1 cellular context compared by ENCODE assay signal in the genomic region with DNA sequence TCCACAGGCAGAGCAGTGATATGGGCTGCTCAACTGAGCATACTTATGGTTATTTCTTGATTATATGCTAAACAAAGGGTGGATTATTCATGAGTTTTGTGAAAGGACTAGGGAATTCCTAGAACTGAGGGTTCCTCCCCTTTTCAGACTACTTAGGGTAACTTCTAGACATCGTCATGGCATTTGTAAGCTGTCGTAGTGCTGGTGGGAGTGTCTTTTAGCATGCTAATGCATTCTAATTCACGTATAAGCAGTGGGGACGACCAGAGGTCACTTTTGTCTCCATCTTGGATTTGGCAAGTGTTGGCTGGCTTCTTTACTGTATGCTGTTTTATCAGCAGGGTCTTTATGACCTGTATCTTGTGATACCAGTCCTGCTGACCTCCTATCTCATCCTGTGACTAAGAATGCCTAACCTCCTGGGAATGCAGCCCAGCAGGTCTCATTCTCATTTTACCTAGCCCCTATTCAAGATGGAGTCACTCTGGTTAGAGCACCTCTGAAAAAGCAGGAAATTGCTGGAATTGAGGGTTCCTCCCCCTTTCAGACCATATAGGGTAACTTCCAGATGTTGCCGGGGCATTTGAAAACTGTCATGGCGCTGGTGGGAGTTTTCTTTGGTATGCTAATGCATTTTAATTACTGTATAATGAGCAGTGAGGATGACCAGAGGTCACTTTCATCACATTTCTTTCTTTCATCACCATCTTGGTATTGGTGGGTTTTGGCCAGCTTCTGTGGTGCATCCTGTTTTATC.
TF ChIP-seq lines count a peak whose summit lies in the region.

No MANE protein-coding gene starts in this region.

TF ChIP-seq in K562, 482 proteins besides CTCF, POLR2A, EP300 and RAD21 (continued from another document and continues in another):
- TF ChIP-seq FIP1L1 (IDR thresholded peaks at IDR 0.05; ENCODE audit: low read depth, low read length, poor library complexity, severe bottlenecking) (no peak), ZNF133 (CRISPR knock-in tag; IDR thresholded peaks at IDR 0.05) (0 out of 2 replicates have a peak, but pooled peaks have one; percentile 33), TEAD4 (IDR thresholded peaks at IDR 0.05; ENCODE audit: low read length) (0 out of 2 replicates have a peak, but pooled peaks have one; percentile 8), TEAD4 (CRISPR knock-in tag; IDR thresholded peaks at IDR 0.05; ENCODE audit: borderline replicate concordance) (no peak), ERF (CRISPR knock-in tag; IDR thresholded peaks at IDR 0.05) (peak; percentile 68; the same call in 1 of the 2 replicates), ADNP (tag; IDR thresholded peaks at IDR 0.05) (no peak), ZNF175 (CRISPR knock-in tag; IDR thresholded peaks at IDR 0.05; ENCODE audit: low read depth) (peak; percentile 98), MAFG (tag; conservative IDR thresholded peaks at IDR 0.05) (peak; percentile 46; the same call in 1 of the 2 replicates), DMBX1 (CRISPR knock-in tag; IDR thresholded peaks at IDR 0.05; ENCODE audit: borderline replicate concordance) (peak; percentile 97), HMG20A (CRISPR knock-in tag; conservative IDR thresholded peaks at IDR 0.05) (no peak), ZNF79 (CRISPR knock-in tag; IDR thresholded peaks at IDR 0.05; ENCODE audit: low read depth) (peak; percentile 73; the same call in 1 of the 2 replicates), BCL6 (CRISPR knock-in tag; IDR thresholded peaks at IDR 0.05) (peak; percentile 48; the same call in 1 of the 2 replicates), ZBTB7A (IDR thresholded peaks at IDR 0.05; ENCODE audit: borderline replicate concordance, control insufficient read depth, low read depth, low read length) (no peak), ARID1B (IDR thresholded peaks at IDR 0.05) (peak; percentile 41; the same call in 1 of the 2 replicates), ZFPM2 (CRISPR knock-in tag; IDR thresholded peaks at IDR 0.05) (no peak), GATA2 (CRISPR knock-in tag; IDR thresholded peaks at IDR 0.05) (no peak), PHF20 (IDR thresholded peaks at IDR 0.05; ENCODE audit: partially characterized antibody) (no peak), ZNF584 (CRISPR knock-in tag; IDR thresholded peaks at IDR 0.05; ENCODE audit: low read depth) (peak; percentile 93), NR2C1 (IDR thresholded peaks at IDR 0.05) (no peak), NR2C1 (tag; IDR thresholded peaks at IDR 0.05) (peak; percentile 93), CXXC5 (CRISPR knock-in tag; IDR thresholded peaks at IDR 0.05) (peak; percentile 72), TEAD1 (CRISPR knock-in tag; IDR thresholded peaks at IDR 0.05) (peak in 1 of 2 experiments; percentile 95; a peak in 2 of 4 replicates), HOXB6 (CRISPR knock-in tag; IDR thresholded peaks at IDR 0.05; ENCODE audit: borderline replicate concordance) (no peak)
- TF ChIP-seq, protein P1, sequence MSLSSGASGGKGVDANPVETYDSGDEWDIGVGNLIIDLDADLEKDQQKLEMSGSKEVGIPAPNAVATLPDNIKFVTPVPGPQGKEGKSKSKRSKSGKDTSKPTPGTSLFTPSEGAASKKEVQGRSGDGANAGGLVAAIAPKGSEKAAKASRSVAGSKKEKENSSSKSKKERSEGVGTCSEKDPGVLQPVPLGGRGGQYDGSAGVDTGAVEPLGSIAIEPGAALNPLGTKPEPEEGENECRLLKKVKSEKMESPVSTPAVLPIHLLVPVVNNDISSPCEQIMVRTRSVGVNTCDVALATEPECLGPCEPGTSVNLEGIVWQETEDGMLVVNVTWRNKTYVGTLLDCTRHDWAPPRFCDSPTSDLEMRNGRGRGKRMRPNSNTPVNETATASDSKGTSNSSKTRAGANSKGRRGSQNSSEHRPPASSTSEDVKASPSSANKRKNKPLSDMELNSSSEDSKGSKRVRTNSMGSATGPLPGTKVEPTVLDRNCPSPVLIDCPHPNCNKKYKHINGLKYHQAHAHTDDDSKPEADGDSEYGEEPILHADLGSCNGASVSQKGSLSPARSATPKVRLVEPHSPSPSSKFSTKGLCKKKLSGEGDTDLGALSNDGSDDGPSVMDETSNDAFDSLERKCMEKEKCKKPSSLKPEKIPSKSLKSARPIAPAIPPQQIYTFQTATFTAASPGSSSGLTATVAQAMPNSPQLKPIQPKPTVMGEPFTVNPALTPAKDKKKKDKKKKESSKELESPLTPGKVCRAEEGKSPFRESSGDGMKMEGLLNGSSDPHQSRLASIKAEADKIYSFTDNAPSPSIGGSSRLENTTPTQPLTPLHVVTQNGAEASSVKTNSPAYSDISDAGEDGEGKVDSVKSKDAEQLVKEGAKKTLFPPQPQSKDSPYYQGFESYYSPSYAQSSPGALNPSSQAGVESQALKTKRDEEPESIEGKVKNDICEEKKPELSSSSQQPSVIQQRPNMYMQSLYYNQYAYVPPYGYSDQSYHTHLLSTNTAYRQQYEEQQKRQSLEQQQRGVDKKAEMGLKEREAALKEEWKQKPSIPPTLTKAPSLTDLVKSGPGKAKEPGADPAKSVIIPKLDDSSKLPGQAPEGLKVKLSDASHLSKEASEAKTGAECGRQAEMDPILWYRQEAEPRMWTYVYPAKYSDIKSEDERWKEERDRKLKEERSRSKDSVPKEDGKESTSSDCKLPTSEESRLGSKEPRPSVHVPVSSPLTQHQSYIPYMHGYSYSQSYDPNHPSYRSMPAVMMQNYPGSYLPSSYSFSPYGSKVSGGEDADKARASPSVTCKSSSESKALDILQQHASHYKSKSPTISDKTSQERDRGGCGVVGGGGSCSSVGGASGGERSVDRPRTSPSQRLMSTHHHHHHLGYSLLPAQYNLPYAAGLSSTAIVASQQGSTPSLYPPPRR (CRISPR knock-in tag; IDR thresholded peaks at IDR 0.05; ENCODE audit: borderline replicate concordance): no peak
- TF ChIP-seq, protein P2, sequence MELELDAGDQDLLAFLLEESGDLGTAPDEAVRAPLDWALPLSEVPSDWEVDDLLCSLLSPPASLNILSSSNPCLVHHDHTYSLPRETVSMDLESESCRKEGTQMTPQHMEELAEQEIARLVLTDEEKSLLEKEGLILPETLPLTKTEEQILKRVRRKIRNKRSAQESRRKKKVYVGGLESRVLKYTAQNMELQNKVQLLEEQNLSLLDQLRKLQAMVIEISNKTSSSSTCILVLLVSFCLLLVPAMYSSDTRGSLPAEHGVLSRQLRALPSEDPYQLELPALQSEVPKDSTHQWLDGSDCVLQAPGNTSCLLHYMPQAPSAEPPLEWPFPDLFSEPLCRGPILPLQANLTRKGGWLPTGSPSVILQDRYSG (tag; conservative IDR thresholded peaks at IDR 0.05; ENCODE audit: low read depth): peak; percentile 98
- TF ChIP-seq, protein P3, sequence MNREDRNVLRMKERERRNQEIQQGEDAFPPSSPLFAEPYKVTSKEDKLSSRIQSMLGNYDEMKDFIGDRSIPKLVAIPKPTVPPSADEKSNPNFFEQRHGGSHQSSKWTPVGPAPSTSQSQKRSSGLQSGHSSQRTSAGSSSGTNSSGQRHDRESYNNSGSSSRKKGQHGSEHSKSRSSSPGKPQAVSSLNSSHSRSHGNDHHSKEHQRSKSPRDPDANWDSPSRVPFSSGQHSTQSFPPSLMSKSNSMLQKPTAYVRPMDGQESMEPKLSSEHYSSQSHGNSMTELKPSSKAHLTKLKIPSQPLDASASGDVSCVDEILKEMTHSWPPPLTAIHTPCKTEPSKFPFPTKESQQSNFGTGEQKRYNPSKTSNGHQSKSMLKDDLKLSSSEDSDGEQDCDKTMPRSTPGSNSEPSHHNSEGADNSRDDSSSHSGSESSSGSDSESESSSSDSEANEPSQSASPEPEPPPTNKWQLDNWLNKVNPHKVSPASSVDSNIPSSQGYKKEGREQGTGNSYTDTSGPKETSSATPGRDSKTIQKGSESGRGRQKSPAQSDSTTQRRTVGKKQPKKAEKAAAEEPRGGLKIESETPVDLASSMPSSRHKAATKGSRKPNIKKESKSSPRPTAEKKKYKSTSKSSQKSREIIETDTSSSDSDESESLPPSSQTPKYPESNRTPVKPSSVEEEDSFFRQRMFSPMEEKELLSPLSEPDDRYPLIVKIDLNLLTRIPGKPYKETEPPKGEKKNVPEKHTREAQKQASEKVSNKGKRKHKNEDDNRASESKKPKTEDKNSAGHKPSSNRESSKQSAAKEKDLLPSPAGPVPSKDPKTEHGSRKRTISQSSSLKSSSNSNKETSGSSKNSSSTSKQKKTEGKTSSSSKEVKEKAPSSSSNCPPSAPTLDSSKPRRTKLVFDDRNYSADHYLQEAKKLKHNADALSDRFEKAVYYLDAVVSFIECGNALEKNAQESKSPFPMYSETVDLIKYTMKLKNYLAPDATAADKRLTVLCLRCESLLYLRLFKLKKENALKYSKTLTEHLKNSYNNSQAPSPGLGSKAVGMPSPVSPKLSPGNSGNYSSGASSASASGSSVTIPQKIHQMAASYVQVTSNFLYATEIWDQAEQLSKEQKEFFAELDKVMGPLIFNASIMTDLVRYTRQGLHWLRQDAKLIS (CRISPR knock-in tag; IDR thresholded peaks at IDR 0.05): no peak
- TF ChIP-seq, protein P4, sequence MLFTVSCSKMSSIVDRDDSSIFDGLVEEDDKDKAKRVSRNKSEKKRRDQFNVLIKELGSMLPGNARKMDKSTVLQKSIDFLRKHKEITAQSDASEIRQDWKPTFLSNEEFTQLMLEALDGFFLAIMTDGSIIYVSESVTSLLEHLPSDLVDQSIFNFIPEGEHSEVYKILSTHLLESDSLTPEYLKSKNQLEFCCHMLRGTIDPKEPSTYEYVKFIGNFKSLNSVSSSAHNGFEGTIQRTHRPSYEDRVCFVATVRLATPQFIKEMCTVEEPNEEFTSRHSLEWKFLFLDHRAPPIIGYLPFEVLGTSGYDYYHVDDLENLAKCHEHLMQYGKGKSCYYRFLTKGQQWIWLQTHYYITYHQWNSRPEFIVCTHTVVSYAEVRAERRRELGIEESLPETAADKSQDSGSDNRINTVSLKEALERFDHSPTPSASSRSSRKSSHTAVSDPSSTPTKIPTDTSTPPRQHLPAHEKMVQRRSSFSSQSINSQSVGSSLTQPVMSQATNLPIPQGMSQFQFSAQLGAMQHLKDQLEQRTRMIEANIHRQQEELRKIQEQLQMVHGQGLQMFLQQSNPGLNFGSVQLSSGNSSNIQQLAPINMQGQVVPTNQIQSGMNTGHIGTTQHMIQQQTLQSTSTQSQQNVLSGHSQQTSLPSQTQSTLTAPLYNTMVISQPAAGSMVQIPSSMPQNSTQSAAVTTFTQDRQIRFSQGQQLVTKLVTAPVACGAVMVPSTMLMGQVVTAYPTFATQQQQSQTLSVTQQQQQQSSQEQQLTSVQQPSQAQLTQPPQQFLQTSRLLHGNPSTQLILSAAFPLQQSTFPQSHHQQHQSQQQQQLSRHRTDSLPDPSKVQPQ (CRISPR knock-in tag; IDR thresholded peaks at IDR 0.05; ENCODE audit: borderline replicate concordance): peak; percentile 77; the same call in 1 of the 2 replicates
- TF ChIP-seq, protein P5, sequence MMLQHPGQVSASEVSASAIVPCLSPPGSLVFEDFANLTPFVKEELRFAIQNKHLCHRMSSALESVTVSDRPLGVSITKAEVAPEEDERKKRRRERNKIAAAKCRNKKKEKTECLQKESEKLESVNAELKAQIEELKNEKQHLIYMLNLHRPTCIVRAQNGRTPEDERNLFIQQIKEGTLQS (IDR thresholded peaks at IDR 0.05): no peak
- TF ChIP-seq, protein P5 (CRISPR knock-in tag; conservative IDR thresholded peaks at IDR 0.05): no peak
- TF ChIP-seq, protein P6, sequence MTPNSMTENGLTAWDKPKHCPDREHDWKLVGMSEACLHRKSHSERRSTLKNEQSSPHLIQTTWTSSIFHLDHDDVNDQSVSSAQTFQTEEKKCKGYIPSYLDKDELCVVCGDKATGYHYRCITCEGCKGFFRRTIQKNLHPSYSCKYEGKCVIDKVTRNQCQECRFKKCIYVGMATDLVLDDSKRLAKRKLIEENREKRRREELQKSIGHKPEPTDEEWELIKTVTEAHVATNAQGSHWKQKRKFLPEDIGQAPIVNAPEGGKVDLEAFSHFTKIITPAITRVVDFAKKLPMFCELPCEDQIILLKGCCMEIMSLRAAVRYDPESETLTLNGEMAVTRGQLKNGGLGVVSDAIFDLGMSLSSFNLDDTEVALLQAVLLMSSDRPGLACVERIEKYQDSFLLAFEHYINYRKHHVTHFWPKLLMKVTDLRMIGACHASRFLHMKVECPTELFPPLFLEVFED (CRISPR knock-in tag; conservative IDR thresholded peaks at IDR 0.05): peak; percentile 74; the same call in 1 of the 2 replicates
- TF ChIP-seq, protein P7, sequence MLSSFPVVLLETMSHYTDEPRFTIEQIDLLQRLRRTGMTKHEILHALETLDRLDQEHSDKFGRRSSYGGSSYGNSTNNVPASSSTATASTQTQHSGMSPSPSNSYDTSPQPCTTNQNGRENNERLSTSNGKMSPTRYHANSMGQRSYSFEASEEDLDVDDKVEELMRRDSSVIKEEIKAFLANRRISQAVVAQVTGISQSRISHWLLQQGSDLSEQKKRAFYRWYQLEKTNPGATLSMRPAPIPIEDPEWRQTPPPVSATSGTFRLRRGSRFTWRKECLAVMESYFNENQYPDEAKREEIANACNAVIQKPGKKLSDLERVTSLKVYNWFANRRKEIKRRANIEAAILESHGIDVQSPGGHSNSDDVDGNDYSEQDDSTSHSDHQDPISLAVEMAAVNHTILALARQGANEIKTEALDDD (IDR thresholded peaks at IDR 0.05): 0 out of 2 replicates have a peak, but pooled peaks have one; percentile 15
- TF ChIP-seq, protein P8, sequence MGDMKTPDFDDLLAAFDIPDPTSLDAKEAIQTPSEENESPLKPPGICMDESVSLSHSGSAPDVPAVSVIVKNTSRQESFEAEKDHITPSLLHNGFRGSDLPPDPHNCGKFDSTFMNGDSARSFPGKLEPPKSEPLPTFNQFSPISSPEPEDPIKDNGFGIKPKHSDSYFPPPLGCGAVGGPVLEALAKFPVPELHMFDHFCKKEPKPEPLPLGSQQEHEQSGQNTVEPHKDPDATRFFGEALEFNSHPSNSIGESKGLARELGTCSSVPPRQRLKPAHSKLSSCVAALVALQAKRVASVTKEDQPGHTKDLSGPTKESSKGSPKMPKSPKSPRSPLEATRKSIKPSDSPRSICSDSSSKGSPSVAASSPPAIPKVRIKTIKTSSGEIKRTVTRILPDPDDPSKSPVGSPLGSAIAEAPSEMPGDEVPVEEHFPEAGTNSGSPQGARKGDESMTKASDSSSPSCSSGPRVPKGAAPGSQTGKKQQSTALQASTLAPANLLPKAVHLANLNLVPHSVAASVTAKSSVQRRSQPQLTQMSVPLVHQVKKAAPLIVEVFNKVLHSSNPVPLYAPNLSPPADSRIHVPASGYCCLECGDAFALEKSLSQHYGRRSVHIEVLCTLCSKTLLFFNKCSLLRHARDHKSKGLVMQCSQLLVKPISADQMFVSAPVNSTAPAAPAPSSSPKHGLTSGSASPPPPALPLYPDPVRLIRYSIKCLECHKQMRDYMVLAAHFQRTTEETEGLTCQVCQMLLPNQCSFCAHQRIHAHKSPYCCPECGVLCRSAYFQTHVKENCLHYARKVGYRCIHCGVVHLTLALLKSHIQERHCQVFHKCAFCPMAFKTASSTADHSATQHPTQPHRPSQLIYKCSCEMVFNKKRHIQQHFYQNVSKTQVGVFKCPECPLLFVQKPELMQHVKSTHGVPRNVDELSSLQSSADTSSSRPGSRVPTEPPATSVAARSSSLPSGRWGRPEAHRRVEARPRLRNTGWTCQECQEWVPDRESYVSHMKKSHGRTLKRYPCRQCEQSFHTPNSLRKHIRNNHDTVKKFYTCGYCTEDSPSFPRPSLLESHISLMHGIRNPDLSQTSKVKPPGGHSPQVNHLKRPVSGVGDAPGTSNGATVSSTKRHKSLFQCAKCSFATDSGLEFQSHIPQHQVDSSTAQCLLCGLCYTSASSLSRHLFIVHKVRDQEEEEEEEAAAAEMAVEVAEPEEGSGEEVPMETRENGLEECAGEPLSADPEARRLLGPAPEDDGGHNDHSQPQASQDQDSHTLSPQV (IDR thresholded peaks at IDR 0.05): peak; percentile 98
- TF ChIP-seq, protein P9, sequence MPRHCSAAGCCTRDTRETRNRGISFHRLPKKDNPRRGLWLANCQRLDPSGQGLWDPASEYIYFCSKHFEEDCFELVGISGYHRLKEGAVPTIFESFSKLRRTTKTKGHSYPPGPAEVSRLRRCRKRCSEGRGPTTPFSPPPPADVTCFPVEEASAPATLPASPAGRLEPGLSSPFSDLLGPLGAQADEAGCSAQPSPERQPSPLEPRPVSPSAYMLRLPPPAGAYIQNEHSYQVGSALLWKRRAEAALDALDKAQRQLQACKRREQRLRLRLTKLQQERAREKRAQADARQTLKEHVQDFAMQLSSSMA (CRISPR knock-in tag; IDR thresholded peaks at IDR 0.05): no peak
